Comparison of ENCODE assay signal across 19 cellular contexts in the genomic region with DNA sequence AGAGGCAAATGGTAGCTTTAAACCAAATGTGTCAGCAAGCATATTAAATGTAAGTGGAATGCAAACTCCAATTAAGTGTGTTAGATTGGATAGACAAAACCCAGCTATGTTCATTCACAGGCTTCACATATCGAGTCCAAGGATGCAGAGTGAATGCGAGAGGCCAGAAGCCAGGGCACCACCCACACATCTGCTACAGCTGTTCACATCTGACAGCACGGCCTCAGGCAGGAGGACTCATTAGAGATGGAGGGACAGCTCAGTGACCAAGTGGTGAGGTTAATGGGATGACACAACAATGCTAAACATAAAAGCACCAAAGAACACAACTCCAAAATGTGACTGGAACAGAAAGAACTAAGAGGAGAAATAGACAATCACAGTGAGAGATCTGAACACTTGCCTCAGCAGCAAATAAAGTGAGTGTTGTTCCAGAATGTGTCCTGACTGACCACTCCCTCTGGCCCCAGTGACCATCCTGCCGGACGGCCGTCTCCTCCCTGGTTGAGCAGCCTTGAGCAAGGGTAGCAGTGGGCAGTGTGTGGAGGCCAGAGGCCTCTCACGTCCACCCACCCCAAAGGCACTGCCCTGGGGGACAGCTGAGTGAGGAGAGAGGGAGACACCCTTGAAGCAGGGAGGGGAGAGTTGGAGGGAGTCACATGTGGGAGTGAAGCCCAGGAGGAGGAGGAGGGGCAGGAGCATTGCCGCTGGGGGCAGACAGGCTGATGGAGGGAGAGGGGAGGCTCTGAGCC. TPM values are rescaled to one million over a fixed set of nuclear protein-coding genes. Genes with fewer than 3 reads are reported as not detected.
DNase-seq lines count a peak whose midpoint lies in the region; ATAC-seq, FAIRE-seq and TF ChIP-seq lines count a peak whose summit lies in the region.
"Had no signal": no experiment of that assay in that cellular context is flagged by ENCODE, and none has a peak within 500 bp of the region (broad histone marks: within the 10 kb centered on the region; RNA-seq: fewer than 3 reads in every experiment).

No MANE protein-coding gene starts in this region.

- CTCF ChIA-PET in MCF 10A (lab: Yijun Ruan, JAX), result no interaction called here

- peaks cover 57% of the 10 kb centered on the region for H3K36me3 Mint-ChIP-seq in MCF 10A (ENCODE audit: insufficient read depth, unreplicated experiment)
- H3K36me3 Mint-ChIP-seq in stimulated activated memory B cell treated with anti-CD40 and anti-IgM and Interleukin-4, amounts not matched to agents 10 μg/mL and 1 μg/mL and 100 μg/mL, for 72 hours, result peaks cover 63% of the 10 kb centered on the region

- no peaks in the 10 kb centered on the region for H3K9me3 ChIP-seq in breast epithelium
- H3K9me3 ChIP-seq: neutrophil, suprapubic skin had no signal

- H3K4me1 ChIP-seq in breast epithelium, result no peaks in the 10 kb centered on the region
- H3K4me1 ChIP-seq: left lung, suprapubic skin had no signal

- no peaks in the 10 kb centered on the region for H3K36me3 ChIP-seq in breast epithelium

- TF ChIP-seq POLR2A in breast epithelium (IDR thresholded peaks at IDR 0.05), result no peak

- peaks cover 7% of the 10 kb centered on the region for H3K4me1 Mint-ChIP-seq in MCF 10A (ENCODE audit: insufficient read depth, unreplicated experiment)
- H3K4me1 Mint-ChIP-seq in stimulated activated memory B cell treated with anti-CD40 and anti-IgM and Interleukin-4, amounts not matched to agents 10 μg/mL and 1 μg/mL and 100 μg/mL, for 72 hours, result peaks cover 6% of the 10 kb centered on the region

- no peak overlapping the region for H3K4me3 Mint-ChIP-seq in MCF 10A (ENCODE audit: unreplicated experiment)
- H3K4me3 Mint-ChIP-seq in stimulated activated memory B cell treated with anti-CD40 and anti-IgM and Interleukin-4, amounts not matched to agents 10 μg/mL and 1 μg/mL and 100 μg/mL, for 72 hours, result no peak overlapping the region

- peak overlapping the region; percentile 1 for H3K27ac Mint-ChIP-seq in MCF 10A (ENCODE audit: low read depth, unreplicated experiment)
- no peak overlapping the region for H3K27ac Mint-ChIP-seq in stimulated activated memory B cell treated with anti-CD40 and anti-IgM and Interleukin-4, amounts not matched to agents 10 μg/mL and 1 μg/mL and 100 μg/mL, for 72 hours

- peak; percentile 65 for FAIRE-seq in urothelium cell line (lab: Jason Lieb, UNC)

- POLR2A ChIA-PET in MCF 10A (lab: Yijun Ruan, JAX), result interaction anchor here (0.7 kb wide), 1 partner anchor 40 kb away, joined by 3 read pairs; no protein-coding TSS in a partner anchor

- peaks cover 7% of the 10 kb centered on the region for H3K9me3 Mint-ChIP-seq in MCF 10A (ENCODE audit: unreplicated experiment)
- H3K9me3 Mint-ChIP-seq in stimulated activated memory B cell treated with anti-CD40 and anti-IgM and Interleukin-4, amounts not matched to agents 10 μg/mL and 1 μg/mL and 100 μg/mL, for 72 hours, result peaks cover 6% of the 10 kb centered on the region

- H3K27me3 Mint-ChIP-seq in MCF 10A (ENCODE audit: insufficient read depth, unreplicated experiment), result no peaks in the 10 kb centered on the region
- H3K27me3 Mint-ChIP-seq in stimulated activated memory B cell treated with anti-CD40 and anti-IgM and Interleukin-4, amounts not matched to agents 10 μg/mL and 1 μg/mL and 100 μg/mL, for 72 hours, result no peaks in the 10 kb centered on the region

- H3K27me3 ChIP-seq in breast epithelium, result no peaks in the 10 kb centered on the region
- H3K27me3 ChIP-seq: left lung, neutrophil, suprapubic skin had no signal

- peak; percentile 30; the same call in 2 of the 3 replicates for ATAC-seq in SK-N-SH treated with all-trans-retinoic acid at 6 μM for 48 hours
- ATAC-seq in stimulated activated memory B cell treated with anti-CD40 and anti-IgM and Interleukin-4, amounts not matched to agents 10 μg/mL and 1 μg/mL and 100 μg/mL, for 72 hours, result no peak
- ATAC-seq: left lung had no signal

- H3K4me3 ChIP-seq in breast epithelium (no peak overlapping the region), fibroblast of mammary gland (ENCODE audit: control insufficient read depth, low read depth, low read length) (no peak overlapping the region)
- H3K4me3 ChIP-seq: left lung, suprapubic skin had no signal

- intact Hi-C loops in MCF 10A (cut with micrococcal nuclease) (no loop called here), breast epithelium (cut with DNase I; ENCODE audit: low total_unique reads) (no loop called here)

- no TSS peak for BruUV-seq in MCF 10A (replicated peaks; lab: Mats Ljungman, UMichigan)

- H3K27ac ChIP-seq in breast epithelium, result no peak overlapping the region
- H3K27ac ChIP-seq: C4-2B, left lung, neutrophil, suprapubic skin had no signal

- DNase-seq in MCF 10A (ENCODE audit: unreplicated experiment) (peak; percentile 13), breast epithelium (ENCODE audit: low spot score in 2 of 2) (no peak), fibroblast of mammary gland (ENCODE audit: low read depth) (peak; percentile 10), urothelium cell line (ENCODE audit: low spot score) (no peak), mesenteric fat pad (ENCODE audit: low spot score) (no peak), SK-N-DZ (ENCODE audit: low spot score) (no peak)
- DNase-seq: ACHN; activated CD4-positive, CD25-positive, alpha-beta regulatory T cell treated with anti-CD3 and anti-CD28 coated beads, Interleukin-2, amount 50 U/mL, for 72 hours; cerebellar nuclear complex; DMS79 treated with DMSO at 0.1 percent for 48 hours; effector CD8-positive, alpha-beta T cell; left lung; NCI-H524; stimulated activated CD4-positive, alpha-beta T cell treated with anti-CD3 and anti-CD28 coated beads, Interleukin-12 subunit alpha, Interleukin-12 subunit beta, amount 100 ng/mL, for 4 hours had no signal

- TF ChIP-seq CTCF in MCF 10A (IDR thresholded peaks at IDR 0.05; ENCODE audit: unreplicated experiment) (no peak), breast epithelium (IDR thresholded peaks at IDR 0.05) (no peak), fibroblast of mammary gland (conservative IDR thresholded peaks at IDR 0.05; ENCODE audit: control insufficient read depth, insufficient read depth, low read depth, low read length) (no peak)

TF ChIP-seq in SK-N-SH treated with all-trans-retinoic acid at 6 μM for 48 hours, 23 proteins besides CTCF, POLR2A, EP300 and RAD21:
- TF ChIP-seq, protein P1, sequence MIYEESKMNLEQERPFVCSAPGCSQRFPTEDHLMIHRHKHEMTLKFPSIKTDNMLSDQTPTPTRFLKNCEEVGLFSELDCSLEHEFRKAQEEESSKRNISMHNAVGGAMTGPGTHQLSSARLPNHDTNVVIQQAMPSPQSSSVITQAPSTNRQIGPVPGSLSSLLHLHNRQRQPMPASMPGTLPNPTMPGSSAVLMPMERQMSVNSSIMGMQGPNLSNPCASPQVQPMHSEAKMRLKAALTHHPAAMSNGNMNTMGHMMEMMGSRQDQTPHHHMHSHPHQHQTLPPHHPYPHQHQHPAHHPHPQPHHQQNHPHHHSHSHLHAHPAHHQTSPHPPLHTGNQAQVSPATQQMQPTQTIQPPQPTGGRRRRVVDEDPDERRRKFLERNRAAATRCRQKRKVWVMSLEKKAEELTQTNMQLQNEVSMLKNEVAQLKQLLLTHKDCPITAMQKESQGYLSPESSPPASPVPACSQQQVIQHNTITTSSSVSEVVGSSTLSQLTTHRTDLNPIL (CRISPR knock-in tag; IDR thresholded peaks at IDR 0.05; ENCODE audit: low read depth), result no peak
- no peak for TF ChIP-seq RARB (CRISPR knock-in tag; IDR thresholded peaks at IDR 0.05)
- TF ChIP-seq OSR1 (CRISPR knock-in tag; IDR thresholded peaks at IDR 0.05), result no peak
- TF ChIP-seq ZNF8 (CRISPR knock-in tag; IDR thresholded peaks at IDR 0.05), result no peak
- no peak for TF ChIP-seq CSDC2 (CRISPR knock-in tag; IDR thresholded peaks at IDR 0.05)

RNA-seq across cellular contexts. Expression of a gene that starts 23.7 kb away (rescaled TPM):
- total RNA-seq in MCF 10A (2022), result 16.6 and 18.2 TPM in 2 replicates
- total RNA-seq in breast epithelium, result 10 to 100 TPM; 16.6 to 22.4 (median 19.7) TPM
- total RNA-seq in mesenteric fat pad, result 12.5 TPM
- 22.9 and 24.2 TPM in 2 replicates for polyA plus RNA-seq in SK-N-DZ (2014; cell fraction: cytosol; rRNA removed)
- polyA plus RNA-seq in SK-N-DZ (2014; cell fraction: nucleus; rRNA removed), result 33.4 and 35.5 TPM in 2 replicates

RNA-seq across cellular contexts. Expression of a gene that starts 23.9 kb away (rescaled TPM):
- total RNA-seq in MCF 10A (2022), result 70.7 and 107 TPM in 2 replicates
- 10 to 100 TPM; 20.6 to 59.3 (median 39.5) TPM for total RNA-seq in breast epithelium
- total RNA-seq in mesenteric fat pad, result 36.5 TPM
- polyA plus RNA-seq in SK-N-DZ (2014; cell fraction: cytosol; rRNA removed), result 31.3 and 34.1 TPM in 2 replicates
- 58.9 and 62.2 TPM in 2 replicates for polyA plus RNA-seq in SK-N-DZ (2014; cell fraction: nucleus; rRNA removed)

RNA-seq across cellular contexts. Expression of a gene that starts 40.9 kb away (rescaled TPM):
- total RNA-seq in MCF 10A (2022) (15.9 and 16.4 TPM in 2 replicates), breast epithelium (10 to 100 TPM in 2 of 3 donors, 1 to 10 TPM in 1; 7.5 to 11.3 (median 10.5) TPM), mesenteric fat pad (10.4 TPM)
- 18.6 and 24.1 TPM in 2 replicates for polyA plus RNA-seq in SK-N-DZ (2014; cell fraction: cytosol; rRNA removed)
- 11.3 and 17.6 TPM in 2 replicates for polyA plus RNA-seq in SK-N-DZ (2014; cell fraction: nucleus; rRNA removed)

Comparison
In these comparisons a context has a peak if more than half of its experiments do, and no peak if none do; other contexts are left out.
1. DNase-seq: peak in MCF 10A (single experiment) and fibroblast of mammary gland (single experiment); none in breast epithelium (0 of 2), urothelium cell line (single experiment), mesenteric fat pad (single experiment) and SK-N-DZ (single experiment).